In the genomic region with DNA sequence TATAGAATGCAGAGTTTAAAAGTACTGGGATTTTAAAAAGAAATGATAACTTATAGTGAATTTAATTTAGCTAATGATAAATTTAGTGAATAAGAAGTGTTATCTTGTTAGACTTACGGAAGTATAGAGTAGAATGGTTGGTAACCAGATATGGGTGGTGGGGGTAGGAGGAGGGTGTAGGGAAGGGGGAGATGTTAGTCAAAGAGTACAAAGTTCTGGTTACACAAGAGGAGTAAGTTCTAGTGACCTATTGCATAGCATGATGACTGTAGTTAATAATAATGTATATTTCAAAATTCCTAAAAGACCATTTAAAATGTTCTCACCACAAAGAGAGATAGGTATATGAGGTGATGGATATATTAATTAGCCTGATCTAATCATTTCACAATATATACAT, we compare ENCODE assay signal across 13 cellular contexts. TPM values are rescaled to one million over a fixed set of nuclear protein-coding genes. Genes with fewer than 3 reads are reported as not detected.
A peak's percentile ranks its signal among the peaks of the same experiment; 100 is the strongest.
DNase-seq lines count a peak whose midpoint lies in the region; ATAC-seq lines count a peak whose summit lies in the region.
"Had no signal": no experiment of that assay in that cellular context is flagged by ENCODE, and none has a peak within 500 bp of the region (broad histone marks: within the 10 kb centered on the region; RNA-seq: fewer than 3 reads in every experiment).

No MANE protein-coding gene starts in this region.

- no peak for DNase-seq in activated naive CD4-positive, alpha-beta T cell (lab: John Stamatoyannopoulos, UW)
- DNase-seq in iris pigment epithelial cell (ENCODE audit: low read depth): peak; percentile 76
- no peak for DNase-seq in NK-92 treated with Interleukin-12 subunit alpha and Interleukin-12 subunit beta, amount 100 ng/mL, for 24 hours (lab: John Stamatoyannopoulos, UW)
- no peak for DNase-seq in GM03348 (ENCODE audit: low spot score)
- DNase-seq: DMS153, nephron progenitor cell had no signal

- H3K4me1 Mint-ChIP-seq in activated naive CD4-positive, alpha-beta T cell treated with anti-CD3 and anti-CD28 coated beads, Interleukin-2, amount 50 U/mL, for 24 hours: peaks cover 68% of the 10 kb centered on the region
- H3K4me1 Mint-ChIP-seq in activated T-helper 17 cell treated with anti-CD3 and anti-CD28 coated beads, Interleukin-2, amount 50 U/mL, for 72 hours: peaks cover 17% of the 10 kb centered on the region
- peaks cover 33% of the 10 kb centered on the region for H3K4me1 Mint-ChIP-seq in stimulated activated memory B cell treated with anti-CD40 and anti-IgM and Interleukin-4, amounts not matched to agents 10 μg/mL and 1 μg/mL and 100 μg/mL, for 72 hours
- H3K4me1 Mint-ChIP-seq: nephron progenitor cell had no signal

- peaks cover 23% of the 10 kb centered on the region for H3K36me3 Mint-ChIP-seq in activated naive CD4-positive, alpha-beta T cell treated with anti-CD3 and anti-CD28 coated beads, Interleukin-2, amount 50 U/mL, for 24 hours
- peaks cover 41% of the 10 kb centered on the region for H3K36me3 Mint-ChIP-seq in activated T-helper 17 cell treated with anti-CD3 and anti-CD28 coated beads, Interleukin-2, amount 50 U/mL, for 72 hours (ENCODE audit: low read depth)
- peaks cover 40% of the 10 kb centered on the region for H3K36me3 Mint-ChIP-seq in stimulated activated memory B cell treated with anti-CD40 and anti-IgM and Interleukin-4, amounts not matched to agents 10 μg/mL and 1 μg/mL and 100 μg/mL, for 72 hours

- peaks cover 15% of the 10 kb centered on the region for H3K9me3 Mint-ChIP-seq in activated naive CD4-positive, alpha-beta T cell treated with anti-CD3 and anti-CD28 coated beads, Interleukin-2, amount 50 U/mL, for 24 hours
- peaks cover 7% of the 10 kb centered on the region for H3K9me3 Mint-ChIP-seq in activated T-helper 17 cell treated with anti-CD3 and anti-CD28 coated beads, Interleukin-2, amount 50 U/mL, for 72 hours
- H3K9me3 Mint-ChIP-seq in stimulated activated memory B cell treated with anti-CD40 and anti-IgM and Interleukin-4, amounts not matched to agents 10 μg/mL and 1 μg/mL and 100 μg/mL, for 72 hours: peaks cover 4% of the 10 kb centered on the region

- H3K4me3 Mint-ChIP-seq in activated naive CD4-positive, alpha-beta T cell treated with anti-CD3 and anti-CD28 coated beads, Interleukin-2, amount 50 U/mL, for 24 hours: peak overlapping the region; percentile 49
- H3K4me3 Mint-ChIP-seq in activated T-helper 17 cell treated with anti-CD3 and anti-CD28 coated beads, Interleukin-2, amount 50 U/mL, for 72 hours: peak overlapping the region; percentile 54
- no peak overlapping the region for H3K4me3 Mint-ChIP-seq in stimulated activated memory B cell treated with anti-CD40 and anti-IgM and Interleukin-4, amounts not matched to agents 10 μg/mL and 1 μg/mL and 100 μg/mL, for 72 hours
- H3K4me3 Mint-ChIP-seq: nephron progenitor cell had no signal

- ATAC-seq in activated T-helper 17 cell treated with anti-CD3 and anti-CD28 coated beads, Interleukin-2, amount 50 U/mL, for 72 hours (replicated peaks): no peak
- no peak for ATAC-seq in stimulated activated memory B cell treated with anti-CD40 and anti-IgM and Interleukin-4, amounts not matched to agents 10 μg/mL and 1 μg/mL and 100 μg/mL, for 72 hours
- ATAC-seq in HG03025 (IDR thresholded peaks at IDR 0.05; ENCODE audit: low FRiP score, unreplicated experiment): no peak
- ATAC-seq: esophagus mucosa, Right ventricle myocardium inferior, sciatic nerve had no signal

- H3K27me3 Mint-ChIP-seq in activated naive CD4-positive, alpha-beta T cell treated with anti-CD3 and anti-CD28 coated beads, Interleukin-2, amount 50 U/mL, for 24 hours: no peaks in the 10 kb centered on the region
- H3K27me3 Mint-ChIP-seq in activated T-helper 17 cell treated with anti-CD3 and anti-CD28 coated beads, Interleukin-2, amount 50 U/mL, for 72 hours: no peaks in the 10 kb centered on the region
- no peaks in the 10 kb centered on the region for H3K27me3 Mint-ChIP-seq in stimulated activated memory B cell treated with anti-CD40 and anti-IgM and Interleukin-4, amounts not matched to agents 10 μg/mL and 1 μg/mL and 100 μg/mL, for 72 hours

- H3K27ac Mint-ChIP-seq in activated naive CD4-positive, alpha-beta T cell treated with anti-CD3 and anti-CD28 coated beads, Interleukin-2, amount 50 U/mL, for 24 hours: peak overlapping the region; percentile 68
- H3K27ac Mint-ChIP-seq in activated T-helper 17 cell treated with anti-CD3 and anti-CD28 coated beads, Interleukin-2, amount 50 U/mL, for 72 hours: peak overlapping the region; percentile 22
- peak overlapping the region; percentile 78 for H3K27ac Mint-ChIP-seq in stimulated activated memory B cell treated with anti-CD40 and anti-IgM and Interleukin-4, amounts not matched to agents 10 μg/mL and 1 μg/mL and 100 μg/mL, for 72 hours
- H3K27ac Mint-ChIP-seq: nephron progenitor cell had no signal

RNA-seq across cellular contexts. Expression of gene FOXN2, which starts 30.7 kb away (rescaled TPM):
- 10 to 100 TPM; 45.2 to 48.5 TPM for total RNA-seq in activated T-helper 17 cell treated with anti-CD3 and anti-CD28 coated beads, Interleukin-2, amount 50 U/mL, for 72 hours

Comparison
In these comparisons a context has a peak if more than half of its experiments do, and no peak if none do; other contexts are left out.
1. H3K27ac Mint-ChIP-seq: peak in every context shown above with its lines; median percentile 78 in stimulated activated memory B cell treated with anti-CD40 and anti-IgM and Interleukin-4, amounts not matched to agents 10 μg/mL and 1 μg/mL and 100 μg/mL, for 72 hours; 68 in activated naive CD4-positive, alpha-beta T cell treated with anti-CD3 and anti-CD28 coated beads, Interleukin-2, amount 50 U/mL, for 24 hours; 22 in activated T-helper 17 cell treated with anti-CD3 and anti-CD28 coated beads, Interleukin-2, amount 50 U/mL, for 72 hours.